ENCODE assay signal across 8 cellular contexts in genomic region chr14:24113801-24114535, GRCh38. TPM values are rescaled to one million over a fixed set of nuclear protein-coding genes. Genes with fewer than 3 reads are reported as not detected.
DNase-seq lines count a peak whose midpoint lies in the region; ATAC-seq, FAIRE-seq and TF ChIP-seq lines count a peak whose summit lies in the region.

No MANE protein-coding gene starts in this region.

- H3K36me3 Mint-ChIP-seq in astrocyte (ENCODE audit: low read depth, unreplicated experiment), result peaks cover 15% of the 10 kb centered on the region

- peak overlapping the region; percentile 98 for H3K27ac Mint-ChIP-seq in astrocyte (ENCODE audit: unreplicated experiment)

- peak overlapping the region; percentile 97 for H3K4me2 ChIP-seq in astrocyte (ENCODE audit: low read length)

- no peaks in the 10 kb centered on the region for H3K27me3 ChIP-seq in astrocyte (ENCODE audit: insufficient read depth, low read length)

- H3K9ac ChIP-seq in astrocyte (ENCODE audit: low read length), result peak overlapping the region; percentile 93

- DNase-seq in GM13976 (ENCODE audit: low spot score) (peak; percentile 85), NCI-H187 treated with DMSO at 0.1 percent for 48 hours (lab: John Stamatoyannopoulos, UW) (peak; percentile 65), T-helper 22 cell (ENCODE audit: low read depth) (peak; percentile 73), astrocyte (ENCODE audit: low read depth) (peak; percentile 88), hypothalamus (lab: John Stamatoyannopoulos, UW) (peak in 49 of 51 donors; percentile 58 to 97 (median 84)), retina (peak; percentile 95)

- no peak for FAIRE-seq in astrocyte (lab: Jason Lieb, UNC)

- TF ChIP-seq CTCF in GM13976 (IDR thresholded peaks at IDR 0.05; ENCODE audit: borderline replicate concordance, control extremely low read depth, extremely low read depth, insufficient read depth, missing control alignments), result no peak
- no peak for TF ChIP-seq CTCF in astrocyte (IDR thresholded peaks at IDR 0.05; ENCODE audit: insufficient read depth, low read depth, low read length)

- ATAC-seq in HG02885 (IDR thresholded peaks at IDR 0.05; ENCODE audit: poor library complexity, unreplicated experiment) (peak; percentile 24), GM18858 (IDR thresholded peaks at IDR 0.05; ENCODE audit: unreplicated experiment) (no peak)

- H3K4me1 Mint-ChIP-seq in astrocyte (ENCODE audit: low read depth, unreplicated experiment), result peaks cover 8% of the 10 kb centered on the region

- peaks cover 13% of the 10 kb centered on the region for H3K4me1 ChIP-seq in astrocyte (ENCODE audit: insufficient read depth, low read length)

- H2AFZ ChIP-seq in astrocyte (ENCODE audit: low read depth, low read length), result peak overlapping the region; percentile 97

- H4K20me1 ChIP-seq in astrocyte (ENCODE audit: insufficient read depth, low read length), result no peaks in the 10 kb centered on the region

- peak overlapping the region; percentile 94 for H3K4me3 Mint-ChIP-seq in astrocyte (ENCODE audit: unreplicated experiment)

- no peaks in the 10 kb centered on the region for H3K27me3 Mint-ChIP-seq in astrocyte (ENCODE audit: low read depth, unreplicated experiment)

- peak overlapping the region; percentile 99 for H3K27ac ChIP-seq in astrocyte (ENCODE audit: low read depth, low read length)

- peak overlapping the region; percentile 88 for H3K4me3 ChIP-seq in astrocyte (ENCODE audit: insufficient read depth, low read depth, low read length)

- H3K9me3 Mint-ChIP-seq in astrocyte (ENCODE audit: unreplicated experiment), result no peaks in the 10 kb centered on the region

- peaks cover 11% of the 10 kb centered on the region for H3K36me3 ChIP-seq in astrocyte (ENCODE audit: insufficient read depth, low read length)

- peaks cover 7% of the 10 kb centered on the region for H3K79me2 ChIP-seq in astrocyte (ENCODE audit: insufficient read depth, low read length)

- H3K9me3 ChIP-seq in astrocyte (ENCODE audit: insufficient read depth, low read depth, low read length), result no peaks in the 10 kb centered on the region

- in situ Hi-C loops in GM13976 (cut with MboI; ENCODE audit: low sequenced_read_pairs, unreplicated experiment), result no loop called here

RNA-seq across cellular contexts. Expression of gene DCAF11, which starts 0.6 kb away (rescaled TPM):
- 26.9 and 27.1 TPM in 2 replicates for total RNA-seq in astrocyte

RNA-seq across cellular contexts. Expression of gene NRL, which starts 0.8 kb away (rescaled TPM):
- total RNA-seq in astrocyte, result 0.48 and 0.70 TPM in 2 replicates

RNA-seq across cellular contexts. Expression of gene FITM1, which starts 16.5 kb away (rescaled TPM):
- 0.25 TPM in 1 of 2 replicates, not detected in the other for total RNA-seq in astrocyte

RNA-seq across cellular contexts. Expression of gene PCK2, which starts 19.9 kb away (rescaled TPM):
- total RNA-seq in astrocyte, result 73.8 and 101 TPM in 2 replicates

RNA-seq across cellular contexts. Expression of gene PSME1, which starts 22.0 kb away (rescaled TPM):
- 116 and 122 TPM in 2 replicates for total RNA-seq in astrocyte
